In the genomic region with DNA sequence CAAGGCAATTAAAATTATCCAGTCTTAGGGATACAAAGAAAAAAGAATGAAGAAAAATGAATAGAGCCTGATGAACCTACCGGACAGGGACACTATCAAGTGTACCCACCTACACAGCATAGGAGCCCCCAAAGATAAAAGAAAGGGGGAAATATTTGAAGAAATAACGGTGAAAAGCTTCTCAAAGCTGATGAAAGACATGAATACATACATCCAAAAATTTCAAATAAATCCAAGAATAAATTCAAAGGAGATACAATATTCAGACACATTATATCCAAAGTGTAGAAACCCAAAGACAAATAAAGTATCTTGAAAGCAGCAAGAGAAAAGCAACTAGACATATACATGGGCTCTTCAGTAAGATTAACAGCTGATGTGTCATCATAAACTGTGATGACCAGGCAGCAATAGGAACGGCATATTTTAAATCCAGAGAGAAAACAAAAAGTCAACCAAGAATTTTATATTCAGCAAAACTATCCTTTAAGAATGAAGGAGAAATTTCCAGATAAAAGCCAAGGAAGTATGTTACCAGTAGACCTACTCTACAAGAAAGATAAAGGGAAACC, we compare ENCODE assay signal across 16 cellular contexts. TPM values are rescaled to one million over a fixed set of nuclear protein-coding genes. Genes with fewer than 3 reads are reported as not detected.
A peak's percentile ranks its signal among the peaks of the same experiment; 100 is the strongest.
DNase-seq lines count a peak whose midpoint lies in the region; ATAC-seq, FAIRE-seq and TF ChIP-seq lines count a peak whose summit lies in the region.
"Had no signal": no experiment of that assay in that cellular context is flagged by ENCODE, and none has a peak within 500 bp of the region (broad histone marks: within the 10 kb centered on the region; RNA-seq: fewer than 3 reads in every experiment).

No MANE protein-coding gene starts in this region.

- H2BK15ac ChIP-seq in mesenchymal stem cell (ENCODE audit: low read depth, poor library complexity, severe bottlenecking): no peak overlapping the region

- no peak for ATAC-seq in activated naive CD4-positive, alpha-beta T cell treated with anti-CD3 and anti-CD28 coated beads, Interleukin-2, amount 50 U/mL, for 72 hours
- ATAC-seq in K562: no peak
- ATAC-seq in stimulated activated effector memory CD8-positive, alpha-beta T cell treated with anti-CD3 and anti-CD28 coated beads, Interleukin-12 subunit alpha, Interleukin-12 subunit beta, amount 100 ng/mL, for 72 hours: no peak
- ATAC-seq: A549 had no signal

- WGBS in K562 (ENCODE audit: insufficient coverage, low coverage, missing lambda C conversion rate): 71% methylated on average over 3 of the region's 3 CpGs
- no CpG with 5 or more reads among the region's 3 CpGs for WGBS in mesenchymal stem cell

- H2AFZ ChIP-seq in Karpas-422 (ENCODE audit: low read length) (no peak overlapping the region), K562 (ENCODE audit: low read depth, low read length) (no peak overlapping the region), mesenchymal stem cell (ENCODE audit: low read depth, low read length) (no peak overlapping the region)

- peaks cover 61% of the 10 kb centered on the region for H3K4me1 Mint-ChIP-seq in stimulated activated effector memory CD8-positive, alpha-beta T cell treated with anti-CD3 and anti-CD28 coated beads, Interleukin-12 subunit alpha, Interleukin-12 subunit beta, amount 100 ng/mL, for 72 hours

- no peaks in the 10 kb centered on the region for H3K9me2 ChIP-seq in Karpas-422 (replicated peaks; ENCODE audit: insufficient read depth, low read length)

- H3K4me3 Mint-ChIP-seq in stimulated activated effector memory CD8-positive, alpha-beta T cell treated with anti-CD3 and anti-CD28 coated beads, Interleukin-12 subunit alpha, Interleukin-12 subunit beta, amount 100 ng/mL, for 72 hours: no peak overlapping the region

- no peak for DNase-seq in activated naive CD4-positive, alpha-beta T cell treated with anti-CD3 and anti-CD28 coated beads, Interleukin-2, amount 50 U/mL, for 72 hours (ENCODE audit: low spot score in 2 of 2)
- DNase-seq in activated naive CD4-positive, alpha-beta T cell (lab: John Stamatoyannopoulos, UW): no peak
- no peak for DNase-seq in Karpas-422
- DNase-seq in K562 (ENCODE audit: extremely low read depth in 1 of 4, low spot score in 3 of 4): no peak
- DNase-seq in stimulated activated effector memory CD8-positive, alpha-beta T cell treated with anti-CD3 and anti-CD28 coated beads, Interleukin-12 subunit alpha, Interleukin-12 subunit beta, amount 100 ng/mL, for 72 hours (ENCODE audit: low spot score in 2 of 2): no peak
- no peak for DNase-seq in breast epithelium (ENCODE audit: low spot score in 2 of 2)
- DNase-seq in mesenchymal stem cell: no peak
- DNase-seq in NCI-H187 (lab: John Stamatoyannopoulos, UW): no peak
- DNase-seq: DMS 273 treated with DMSO at 0.1 percent for 48 hours, H7, NCI-H1436, NCI-H2029 treated with DMSO at 0.1 percent for 48 hours, NCI-H510A had no signal

- no peak overlapping the region for H3K4me2 ChIP-seq in Karpas-422 (ENCODE audit: low read depth, low read length, poor library complexity, severe bottlenecking)
- H3K4me2 ChIP-seq in K562 (ENCODE audit: insufficient read depth, low read length): no peak overlapping the region
- H3K4me2 ChIP-seq in mesenchymal stem cell (ENCODE audit: low read length, poor library complexity, severe bottlenecking): no peak overlapping the region
- H3K4me2 ChIP-seq: A549 had no signal

- FAIRE-seq in K562 (lab: Jason Lieb, UNC): no peak
- FAIRE-seq: A549, HTR-8/SVneo had no signal

- no peak for TF ChIP-seq EP300 in K562 (IDR thresholded peaks at IDR 0.05; ENCODE audit: low read length)

- peaks cover 24 to 47% of the 10 kb centered on the region in 2 donors for H3K36me3 Mint-ChIP-seq in activated naive CD4-positive, alpha-beta T cell treated with anti-CD3 and anti-CD28 coated beads, Interleukin-2, amount 50 U/mL, for 72 hours
- peaks cover 38% of the 10 kb centered on the region for H3K36me3 Mint-ChIP-seq in stimulated activated effector memory CD8-positive, alpha-beta T cell treated with anti-CD3 and anti-CD28 coated beads, Interleukin-12 subunit alpha, Interleukin-12 subunit beta, amount 100 ng/mL, for 72 hours

- H2BK12ac ChIP-seq in mesenchymal stem cell (ENCODE audit: low read length in 2 of 2): no peak overlapping the region

- POLR2A ChIA-PET in K562 (lab: Yijun Ruan, JAX): interaction anchor here (1.2 kb wide), 1 partner anchor 8 kb away, joined by 4 read pairs; no protein-coding TSS in a partner anchor

- H3K4ac ChIP-seq in mesenchymal stem cell (ENCODE audit: low read depth in 1 of 2, low read length in 2 of 2): no peak overlapping the region

- no TSS peak for BruUV-seq in K562 (replicated peaks; lab: Mats Ljungman, UMichigan)

- H3K27me3 ChIP-seq in Karpas-422 (ENCODE audit: low read length) (no peaks in the 10 kb centered on the region), K562 (ENCODE audit: control insufficient read depth in 2 of 2, insufficient read depth in 2 of 2, low read length in 2 of 2) (no peaks in the 10 kb centered on the region), breast epithelium (no peaks in the 10 kb centered on the region), mesenchymal stem cell (ENCODE audit: control insufficient read depth in 1 of 2, insufficient read depth in 1 of 2, low read length in 2 of 2) (no peaks in the 10 kb centered on the region)
- H3K27me3 ChIP-seq: BLaER1 treated with 17β-estradiol and CSF1 and Interleukin-3, amounts not matched to agents 10 nM and 100 nM had no signal

- peaks cover 10% of the 10 kb centered on the region; the same call in 1 of the 2 replicates for H3K9me3 ChIP-seq in Karpas-422 (ENCODE audit: low read length)
- peaks cover 13% of the 10 kb centered on the region for H3K9me3 ChIP-seq in K562 (replicated peaks; ENCODE audit: control insufficient read depth, insufficient read depth, low read depth, low read length)
- H3K9me3 ChIP-seq in breast epithelium: peaks cover 28 to 33% of the 10 kb centered on the region in 2 donors
- H3K9me3 ChIP-seq in mesenchymal stem cell (ENCODE audit: control insufficient read depth, low read length): peaks cover 26% of the 10 kb centered on the region

- CTCF ChIA-PET in K562 (lab: Yijun Ruan, JAX; ENCODE audit: low intra/inter-chr PET ratio): no interaction called here

- H3K79me2 ChIP-seq in Karpas-422 (ENCODE audit: low read length) (peaks cover 92% of the 10 kb centered on the region), K562 (ENCODE audit: control insufficient read depth, insufficient read depth, low read length) (peaks cover 87% of the 10 kb centered on the region)

- TF ChIP-seq RAD21 in K562 (CRISPR knock-in tag; conservative IDR thresholded peaks at IDR 0.05 in 1 of 2, IDR thresholded peaks at IDR 0.05 in 1 of 2): no peak

- no peak overlapping the region for H3K23ac ChIP-seq in mesenchymal stem cell (ENCODE audit: low read length in 2 of 2)

- no peak overlapping the region for H4K8ac ChIP-seq in mesenchymal stem cell (ENCODE audit: low read length)

- H4K91ac ChIP-seq in mesenchymal stem cell (ENCODE audit: low read length): no peak overlapping the region

- H2BK5ac ChIP-seq in mesenchymal stem cell (ENCODE audit: low read depth, low read length, poor library complexity, severe bottlenecking): no peak overlapping the region

- H3K36me3 ChIP-seq in Karpas-422 (ENCODE audit: insufficient read depth, low read length) (peaks cover 3% of the 10 kb centered on the region; the same call in 1 of the 2 replicates), K562 (ENCODE audit: control insufficient read depth, insufficient read depth, low read length) (peaks cover 4% of the 10 kb centered on the region; the same call in 2 of the 3 replicates), breast epithelium (no peaks in the 10 kb centered on the region), mesenchymal stem cell (ENCODE audit: control insufficient read depth in 1 of 2, insufficient read depth in 2 of 2, low read depth in 1 of 2, low read length in 2 of 2) (peaks cover 0 to 14% of the 10 kb centered on the region in 2 experiments)

- peak overlapping the region; percentile 8 to 65 for H3K27ac Mint-ChIP-seq in activated naive CD4-positive, alpha-beta T cell treated with anti-CD3 and anti-CD28 coated beads, Interleukin-2, amount 50 U/mL, for 72 hours
- H3K27ac Mint-ChIP-seq in stimulated activated effector memory CD8-positive, alpha-beta T cell treated with anti-CD3 and anti-CD28 coated beads, Interleukin-12 subunit alpha, Interleukin-12 subunit beta, amount 100 ng/mL, for 72 hours: peak overlapping the region; percentile 71

- TF ChIP-seq CTCF in K562 (IDR thresholded peaks at IDR 0.05 in 2 of 3, conservative IDR thresholded peaks at IDR 0.05 in 1 of 3; ENCODE audit: insufficient read depth in 2 of 3, low read depth in 1 of 3, low read length in 3 of 3) (no peak), breast epithelium (IDR thresholded peaks at IDR 0.05) (no peak)

- H3K27ac ChIP-seq in Karpas-422 (ENCODE audit: low read length) (peak overlapping the region; percentile 49), K562 (ENCODE audit: extremely low read depth, low read depth, low read length) (no peak overlapping the region), breast epithelium (no peak overlapping the region), mesenchymal stem cell (ENCODE audit: low read length, poor library complexity, severe bottlenecking) (no peak overlapping the region)
- H3K27ac ChIP-seq: A549; BLaER1 treated with 17β-estradiol and CSF1 and Interleukin-3, amounts not matched to agents 10 nM and 100 nM had no signal

- H3K9me3 Mint-ChIP-seq in activated naive CD4-positive, alpha-beta T cell treated with anti-CD3 and anti-CD28 coated beads, Interleukin-2, amount 50 U/mL, for 72 hours: peaks cover 11 to 29% of the 10 kb centered on the region in 2 donors
- peaks cover 18% of the 10 kb centered on the region for H3K9me3 Mint-ChIP-seq in stimulated activated effector memory CD8-positive, alpha-beta T cell treated with anti-CD3 and anti-CD28 coated beads, Interleukin-12 subunit alpha, Interleukin-12 subunit beta, amount 100 ng/mL, for 72 hours

- no peak overlapping the region for H3K9ac ChIP-seq in Karpas-422 (ENCODE audit: low read length)
- H3K9ac ChIP-seq in K562 (ENCODE audit: insufficient read depth in 1 of 2, low read depth in 2 of 2, low read length in 2 of 2): no peak overlapping the region
- no peak overlapping the region for H3K9ac ChIP-seq in mesenchymal stem cell (ENCODE audit: low read length)
- H3K9ac ChIP-seq: BLaER1 treated with 17β-estradiol and CSF1 and Interleukin-3, amounts not matched to agents 10 nM and 100 nM had no signal

- H4K20me1 ChIP-seq in Karpas-422 (ENCODE audit: insufficient read depth, low read depth, low read length) (no peaks in the 10 kb centered on the region), K562 (replicated peaks; ENCODE audit: control insufficient read depth, insufficient read depth, low read length) (no peaks in the 10 kb centered on the region)

- no peaks in the 10 kb centered on the region for H3K9me1 ChIP-seq in K562 (ENCODE audit: control insufficient read depth, insufficient read depth, low read length)

- H3K4me1 ChIP-seq in Karpas-422 (ENCODE audit: low read length) (peaks cover 24% of the 10 kb centered on the region), K562 (replicated peaks in 1 of 2; ENCODE audit: control insufficient read depth in 2 of 2, insufficient read depth in 2 of 2, low read length in 2 of 2) (no peaks in the 10 kb centered on the region; a peak in 1 of 5 replicates), breast epithelium (no peaks in the 10 kb centered on the region), mesenchymal stem cell (ENCODE audit: control insufficient read depth, insufficient read depth, low read depth, low read length) (peaks cover 2% of the 10 kb centered on the region)

- H3K14ac ChIP-seq in mesenchymal stem cell (ENCODE audit: low read length in 2 of 2): no peak overlapping the region

- H3K4me3 ChIP-seq in Karpas-422 (ENCODE audit: low read length) (no peak overlapping the region), K562 (no peak overlapping the region), breast epithelium (no peak overlapping the region), mesenchymal stem cell (ENCODE audit: insufficient read depth in 1 of 2, low read depth in 1 of 2, low read length in 2 of 2) (no peak overlapping the region)
- H3K4me3 ChIP-seq: A549 had no signal

- no peak overlapping the region for H2BK120ac ChIP-seq in mesenchymal stem cell (ENCODE audit: low read depth, low read length)

- H3K18ac ChIP-seq in mesenchymal stem cell (ENCODE audit: low read depth in 1 of 2, low read length in 2 of 2): no peak overlapping the region

- in situ Hi-C loops in K562 (cut with MboI): no loop called here

- intact Hi-C loops in K562 (cut with micrococcal nuclease) (no loop called here), breast epithelium (cut with DNase I; ENCODE audit: low total_unique reads) (no loop called here)

- no peaks in the 10 kb centered on the region for H3K79me1 ChIP-seq in mesenchymal stem cell (replicated peaks; ENCODE audit: low read length, poor library complexity, severe bottlenecking)

- H2AK5ac ChIP-seq in mesenchymal stem cell (ENCODE audit: low read length, severe bottlenecking): no peak overlapping the region

- TF ChIP-seq POLR2A in K562 (conservative IDR thresholded peaks at IDR 0.05) (no peak), breast epithelium (IDR thresholded peaks at IDR 0.05) (no peak)

RNA-seq across cellular contexts. Expression of a gene that starts 56.0 kb away (rescaled TPM):
- 10 to 100 TPM; 43.5 to 51.0 TPM for total RNA-seq in activated naive CD4-positive, alpha-beta T cell treated with anti-CD3 and anti-CD28 coated beads, Interleukin-2, amount 50 U/mL, for 72 hours
- 35.6 and 71.2 TPM in 2 replicates for total RNA-seq in Karpas-422 (2014; rRNA removed; shearing (Covaris generic); ENCODE audit: low replicate concordance)
- 65.9 and 172 TPM in 2 replicates for total RNA-seq in K562 (2011; cell fraction: chromatin; rRNA removed; ENCODE audit: low replicate concordance)
- 32.7 and 54.6 TPM in 2 replicates for total RNA-seq in K562 (2011; cell fraction: nucleolus; rRNA removed)
- total RNA-seq in K562 (2011; cell fraction: nucleoplasm; rRNA removed): 69.6 and 109 TPM in 2 replicates
- total RNA-seq in K562 (2014; rRNA removed) (16.8 and 17.5 TPM in 2 replicates), K562 (2014; rRNA removed; fragmentation: Illumina TruSeq; extraction: Trizol) (33.0 and 40.7 TPM in 2 replicates), K562 (2015; rRNA removed; fragmentation: Illumina TruSeq; extraction: Trizol) (32.5 and 39.3 TPM in 2 replicates), K562 (2021) (21.1 and 24.6 TPM in 2 replicates), breast epithelium (100 to 1,000 TPM in 1 of 3 donors, 10 to 100 TPM in 2; 47.7 to 113 (median 81.0) TPM)
- polyA plus RNA-seq in K562 (2011; rRNA removed) (18.6 and 21.6 TPM in 2 replicates), K562 (2014; fragmentation: Illumina TruSeq; extraction: Trizol) (27.8 and 35.1 TPM in 2 replicates), K562 (2014; fragmentation: Nextera tagmentation; extraction: Ambion mirVana) (1 to 10 TPM; 4.8 to 5.4 TPM), K562 (2014; rRNA removed) (12.9 and 13.9 TPM in 2 replicates)
- 5.4 and 12.0 TPM in 2 replicates for polyA plus RNA-seq in K562 (2011; cell fraction: cytosol; rRNA removed)
- 18.3 and 30.3 TPM in 2 replicates for polyA plus RNA-seq in K562 (2011; cell fraction: nucleus; rRNA removed)
- polyA plus RNA-seq in K562 (2012): 13.1 and 14.2 TPM in 2 replicates
- polyA minus RNA-seq in K562 (2011; rRNA and poly(A)+ RNA removed): 80.0 and 84.5 TPM in 2 replicates
- polyA minus RNA-seq in K562 (2011; cell fraction: cytosol; rRNA and poly(A)+ RNA removed): 20.4 and 29.0 TPM in 2 replicates
- 45.0 and 95.5 TPM in 2 replicates for polyA minus RNA-seq in K562 (2011; cell fraction: nucleus; rRNA and poly(A)+ RNA removed)
- 16.3 TPM for polyA plus RNA-seq in mesenchymal stem cell (2013, experiment 1 of 2)
- polyA plus RNA-seq in mesenchymal stem cell (2013, experiment 2 of 2): 16.3 TPM
